In the genomic region with DNA sequence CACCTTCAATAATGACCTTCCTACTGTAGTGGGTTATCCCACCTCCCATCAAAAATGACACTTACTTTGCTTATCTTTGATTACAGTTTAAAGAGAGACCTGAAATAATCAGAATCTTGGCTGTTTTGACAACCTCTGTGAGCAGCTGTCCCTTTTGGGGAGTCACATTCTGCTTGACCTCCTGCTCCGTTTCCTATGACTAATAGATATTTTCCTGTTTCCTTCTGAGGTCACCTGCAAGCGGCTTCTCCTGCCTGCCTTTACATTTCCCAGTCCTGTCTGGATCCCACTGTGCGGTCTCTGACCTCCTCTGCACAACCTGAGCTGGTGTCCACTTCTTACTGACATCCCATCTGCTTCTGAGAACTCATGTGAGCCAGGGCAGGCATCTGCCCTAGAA, we compare ENCODE assay signal across 12 cellular contexts. TPM values are rescaled to one million over a fixed set of nuclear protein-coding genes. Genes with fewer than 3 reads are reported as not detected.
DNase-seq lines count a peak whose midpoint lies in the region; ATAC-seq, FAIRE-seq and TF ChIP-seq lines count a peak whose summit lies in the region.
"Had no signal": no experiment of that assay in that cellular context is flagged by ENCODE, and none has a peak within 500 bp of the region (broad histone marks: within the 10 kb centered on the region; RNA-seq: fewer than 3 reads in every experiment).

No MANE protein-coding gene starts in this region.

- no peaks in the 10 kb centered on the region for H3K27me3 Mint-ChIP-seq in stimulated activated memory B cell treated with anti-CD40 and anti-IgM and Interleukin-4, amounts not matched to agents 10 μg/mL and 1 μg/mL and 100 μg/mL, for 72 hours

- TF ChIP-seq POLR2A in K562 (conservative IDR thresholded peaks at IDR 0.05) = no peak

- peak overlapping the region in 1 of 2 experiments; percentile 60; a peak in 1 of 4 replicates for H3K9ac ChIP-seq in K562 (ENCODE audit: insufficient read depth in 1 of 2, low read depth in 2 of 2, low read length in 2 of 2)

- POLR2A ChIA-PET in K562 (lab: Yijun Ruan, JAX) = no interaction called here

- H3K4me1 Mint-ChIP-seq in stimulated activated memory B cell treated with anti-CD40 and anti-IgM and Interleukin-4, amounts not matched to agents 10 μg/mL and 1 μg/mL and 100 μg/mL, for 72 hours = peaks cover 22% of the 10 kb centered on the region

- H3K27me3 ChIP-seq in K562 (ENCODE audit: control insufficient read depth in 2 of 2, insufficient read depth in 2 of 2, low read length in 2 of 2) (no peaks in the 10 kb centered on the region), right cardiac atrium (ENCODE audit: control insufficient read depth, insufficient read depth) (no peaks in the 10 kb centered on the region)

- H3K4me3 ChIP-seq in K562 = no peak overlapping the region
- H3K4me3 ChIP-seq in right cardiac atrium (ENCODE audit: low read length) = no peak overlapping the region
- H3K4me3 ChIP-seq: skin epidermis had no signal

- no peak for TF ChIP-seq CTCF in K562 (IDR thresholded peaks at IDR 0.05 in 2 of 3, conservative IDR thresholded peaks at IDR 0.05 in 1 of 3; ENCODE audit: insufficient read depth in 2 of 3, low read depth in 1 of 3, low read length in 3 of 3)

- intact Hi-C loops in K562 (cut with micrococcal nuclease) = no loop called here
- intact Hi-C loops in right cardiac atrium (cut with DNase I) = no loop called here

- no peaks in the 10 kb centered on the region; the same call in 2 of the 3 replicates for H3K36me3 ChIP-seq in K562 (ENCODE audit: control insufficient read depth, insufficient read depth, low read length)

- in situ Hi-C loops in K562 (cut with MboI) = no loop called here

- H3K79me2 ChIP-seq in K562 (ENCODE audit: control insufficient read depth, insufficient read depth, low read length) = peaks cover 6% of the 10 kb centered on the region; the same call in 1 of the 3 replicates

- DNase-seq in HCEC 1CT (peak; percentile 72), K562 (ENCODE audit: extremely low read depth in 1 of 4, low spot score in 3 of 4) (no peak), right cardiac atrium (no peak), T1000 (lab: John Stamatoyannopoulos, UW) (no peak), NCI-H146 treated with DMSO at 0.1 percent for 48 hours (lab: John Stamatoyannopoulos, UW; ENCODE audit: unreplicated experiment) (no peak)
- DNase-seq: amygdala, NCI-H1436 had no signal

- H3K27ac Mint-ChIP-seq in stimulated activated memory B cell treated with anti-CD40 and anti-IgM and Interleukin-4, amounts not matched to agents 10 μg/mL and 1 μg/mL and 100 μg/mL, for 72 hours = peak overlapping the region; percentile 5

- no peak overlapping the region for H3K4me3 Mint-ChIP-seq in stimulated activated memory B cell treated with anti-CD40 and anti-IgM and Interleukin-4, amounts not matched to agents 10 μg/mL and 1 μg/mL and 100 μg/mL, for 72 hours
- H3K4me3 Mint-ChIP-seq: CD14-positive monocyte had no signal

- TF ChIP-seq EP300 in K562 (IDR thresholded peaks at IDR 0.05; ENCODE audit: low read length) = no peak

- H3K4me2 ChIP-seq in K562 (ENCODE audit: insufficient read depth, low read length) = no peak overlapping the region

- H2AFZ ChIP-seq in K562 (ENCODE audit: low read depth, low read length) = no peak overlapping the region

- H3K36me3 Mint-ChIP-seq in stimulated activated memory B cell treated with anti-CD40 and anti-IgM and Interleukin-4, amounts not matched to agents 10 μg/mL and 1 μg/mL and 100 μg/mL, for 72 hours = peaks cover 30% of the 10 kb centered on the region

- H3K27ac ChIP-seq in K562 (ENCODE audit: extremely low read depth, low read depth, low read length) = no peak overlapping the region
- peak overlapping the region; percentile 12 for H3K27ac ChIP-seq in right cardiac atrium (ENCODE audit: low read length)

- BruUV-seq in K562 (replicated peaks; lab: Mats Ljungman, UMichigan) = no TSS peak

- CTCF ChIA-PET in K562 (lab: Yijun Ruan, JAX; ENCODE audit: low intra/inter-chr PET ratio) = no interaction called here

- H3K9me3 ChIP-seq in K562 (replicated peaks; ENCODE audit: control insufficient read depth, insufficient read depth, low read depth, low read length) = no peaks in the 10 kb centered on the region
- H3K9me3 ChIP-seq in right cardiac atrium (ENCODE audit: control insufficient read depth, low read length) = no peaks in the 10 kb centered on the region

- 41% methylated on average over 3 of the region's 3 CpGs for WGBS in K562 (ENCODE audit: insufficient coverage, low coverage, missing lambda C conversion rate)
- WGBS in right cardiac atrium = 64% methylated on average over 3 of the region's 3 CpGs

- H3K4me1 ChIP-seq in K562 (replicated peaks in 1 of 2; ENCODE audit: control insufficient read depth in 2 of 2, insufficient read depth in 2 of 2, low read length in 2 of 2) = peaks cover 22 to 44% of the 10 kb centered on the region in 2 experiments
- H3K4me1 ChIP-seq in right cardiac atrium (ENCODE audit: control insufficient read depth, insufficient read depth, low read length) = peaks cover 7% of the 10 kb centered on the region

- peaks cover 3% of the 10 kb centered on the region for H3K9me1 ChIP-seq in K562 (ENCODE audit: control insufficient read depth, insufficient read depth, low read length)

- no peak for ATAC-seq in K562
- peak in 1 of 2 donors; percentile 63 for ATAC-seq in right cardiac atrium
- ATAC-seq in stimulated activated memory B cell treated with anti-CD40 and anti-IgM and Interleukin-4, amounts not matched to agents 10 μg/mL and 1 μg/mL and 100 μg/mL, for 72 hours = no peak
- no peak for ATAC-seq in GM19452 (IDR thresholded peaks at IDR 0.05; ENCODE audit: unreplicated experiment)
- ATAC-seq in GM18868 (IDR thresholded peaks at IDR 0.05; ENCODE audit: unreplicated experiment) = no peak

- H4K20me1 ChIP-seq in K562 (replicated peaks; ENCODE audit: control insufficient read depth, insufficient read depth, low read length) = no peaks in the 10 kb centered on the region

- no peak for FAIRE-seq in K562 (lab: Jason Lieb, UNC)

- H3K9me3 Mint-ChIP-seq in stimulated activated memory B cell treated with anti-CD40 and anti-IgM and Interleukin-4, amounts not matched to agents 10 μg/mL and 1 μg/mL and 100 μg/mL, for 72 hours = peaks cover 3% of the 10 kb centered on the region

- TF ChIP-seq RAD21 in K562 (CRISPR knock-in tag; conservative IDR thresholded peaks at IDR 0.05 in 1 of 2, IDR thresholded peaks at IDR 0.05 in 1 of 2) = no peak

TF ChIP-seq in K562, 482 proteins besides CTCF, POLR2A, EP300 and RAD21 (continues in another document):
- no peak for TF ChIP-seq ZNF253 (CRISPR knock-in tag; conservative IDR thresholded peaks at IDR 0.05)
- TF ChIP-seq NR2C2 (CRISPR knock-in tag; IDR thresholded peaks at IDR 0.05) = no peak
- peak; percentile 56; the same call in 1 of the 2 replicates for TF ChIP-seq NR2C2 (tag; IDR thresholded peaks at IDR 0.05)
- TF ChIP-seq KDM1A (IDR thresholded peaks at IDR 0.05) = 0 out of 4 replicates have a peak, but pooled peaks of 1 of the 2 experiments have one; percentile 27
- TF ChIP-seq JUND (IDR thresholded peaks at IDR 0.05; ENCODE audit: borderline replicate concordance, low read depth, low read length) = 0 out of 2 replicates have a peak, but pooled peaks have one; percentile 20
- no peak for TF ChIP-seq JUND (tag; IDR thresholded peaks at IDR 0.05; ENCODE audit: borderline replicate concordance, low read depth, low read length)
- TF ChIP-seq CAMTA2 (CRISPR knock-in tag; conservative IDR thresholded peaks at IDR 0.05) = no peak
- TF ChIP-seq RAD51 (IDR thresholded peaks at IDR 0.05; ENCODE audit: borderline replicate concordance, low read depth) = no peak
- TF ChIP-seq, protein P1, sequence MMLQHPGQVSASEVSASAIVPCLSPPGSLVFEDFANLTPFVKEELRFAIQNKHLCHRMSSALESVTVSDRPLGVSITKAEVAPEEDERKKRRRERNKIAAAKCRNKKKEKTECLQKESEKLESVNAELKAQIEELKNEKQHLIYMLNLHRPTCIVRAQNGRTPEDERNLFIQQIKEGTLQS (IDR thresholded peaks at IDR 0.05) = peak; percentile 40
- TF ChIP-seq, protein P1 (CRISPR knock-in tag; conservative IDR thresholded peaks at IDR 0.05) = no peak
- TF ChIP-seq, protein P2, sequence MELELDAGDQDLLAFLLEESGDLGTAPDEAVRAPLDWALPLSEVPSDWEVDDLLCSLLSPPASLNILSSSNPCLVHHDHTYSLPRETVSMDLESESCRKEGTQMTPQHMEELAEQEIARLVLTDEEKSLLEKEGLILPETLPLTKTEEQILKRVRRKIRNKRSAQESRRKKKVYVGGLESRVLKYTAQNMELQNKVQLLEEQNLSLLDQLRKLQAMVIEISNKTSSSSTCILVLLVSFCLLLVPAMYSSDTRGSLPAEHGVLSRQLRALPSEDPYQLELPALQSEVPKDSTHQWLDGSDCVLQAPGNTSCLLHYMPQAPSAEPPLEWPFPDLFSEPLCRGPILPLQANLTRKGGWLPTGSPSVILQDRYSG (tag; conservative IDR thresholded peaks at IDR 0.05; ENCODE audit: low read depth) = no peak

RNA-seq across cellular contexts. Expression of a gene that starts 54.2 kb away (rescaled TPM):
- 13.0 and 21.5 TPM in 2 replicates for total RNA-seq in K562 (2011; cell fraction: chromatin; rRNA removed; ENCODE audit: low replicate concordance)
- total RNA-seq in K562 (2011; cell fraction: nucleolus; rRNA removed) = 14.6 and 17.2 TPM in 2 replicates
- 18.0 and 28.9 TPM in 2 replicates for total RNA-seq in K562 (2011; cell fraction: nucleoplasm; rRNA removed)
- 7.4 and 8.5 TPM in 2 replicates for total RNA-seq in K562 (2014; rRNA removed)
- total RNA-seq in K562 (2014; rRNA removed; fragmentation: Illumina TruSeq; extraction: Trizol) = 8.4 and 8.9 TPM in 2 replicates
- total RNA-seq in K562 (2015; rRNA removed; fragmentation: Illumina TruSeq; extraction: Trizol) = 10.7 and 11.0 TPM in 2 replicates
- 10.8 and 13.3 TPM in 2 replicates for total RNA-seq in K562 (2021)
- polyA plus RNA-seq in K562 (2011; rRNA removed) = 6.1 and 10.1 TPM in 2 replicates
- 6.4 and 8.7 TPM in 2 replicates for polyA plus RNA-seq in K562 (2011; cell fraction: cytosol; rRNA removed)
- polyA plus RNA-seq in K562 (2011; cell fraction: nucleus; rRNA removed) = 11.1 and 17.8 TPM in 2 replicates
- polyA plus RNA-seq in K562 (2012) = 8.4 and 10.0 TPM in 2 replicates
- 11.6 and 12.8 TPM in 2 replicates for polyA plus RNA-seq in K562 (2014; fragmentation: Illumina TruSeq; extraction: Trizol)
- polyA plus RNA-seq in K562 (2014; fragmentation: Nextera tagmentation; extraction: Ambion mirVana) = 1 to 10 TPM; 2.6 to 2.8 TPM
- 8.9 and 10.3 TPM in 2 replicates for polyA plus RNA-seq in K562 (2014; rRNA removed)
- 5.8 and 10.5 TPM in 2 replicates for polyA minus RNA-seq in K562 (2011; rRNA and poly(A)+ RNA removed)
- 4.6 and 7.9 TPM in 2 replicates for polyA minus RNA-seq in K562 (2011; cell fraction: cytosol; rRNA and poly(A)+ RNA removed)
- polyA minus RNA-seq in K562 (2011; cell fraction: nucleus; rRNA and poly(A)+ RNA removed) = 5.3 TPM in 2 replicates
- 10 to 100 TPM; 14.5 to 18.2 (median 15.2) TPM for total RNA-seq in right cardiac atrium
- 7.1 TPM for polyA plus RNA-seq in right cardiac atrium
